ENCODE assay signal across 12 cellular contexts in the genomic region with DNA sequence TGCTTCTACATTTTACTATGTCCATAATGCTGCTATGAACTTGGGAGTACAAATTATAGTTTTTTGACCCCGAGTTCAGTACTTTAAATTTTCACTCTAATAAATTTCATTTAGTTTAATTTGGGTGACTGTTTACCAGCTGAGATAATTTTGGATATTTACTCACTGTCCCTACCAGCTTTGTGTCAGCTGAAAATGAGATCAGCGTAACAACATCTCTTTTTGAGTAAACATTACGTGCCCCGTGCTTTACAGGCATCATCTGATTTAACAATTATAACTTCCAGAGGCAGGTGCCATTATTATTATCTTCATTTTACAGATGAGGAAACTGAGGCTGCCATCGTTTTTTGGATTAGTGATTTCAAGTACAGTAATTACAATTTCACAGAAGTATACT.
"Had no signal": no experiment of that assay in that cellular context is flagged by ENCODE, and none has a peak within 500 bp of the region (broad histone marks: within the 10 kb centered on the region; RNA-seq: fewer than 3 reads in every experiment).

No MANE protein-coding gene starts in this region.

- H3K27me3 Mint-ChIP-seq: activated naive CD4-positive, alpha-beta T cell treated with anti-CD3 and anti-CD28 coated beads, Interleukin-2, amount 50 U/mL, for 24 hours had no signal

- H3K27me3 ChIP-seq: gastroesophageal sphincter had no signal

- H3K4me3 ChIP-seq: gastroesophageal sphincter had no signal

- H3K36me3 Mint-ChIP-seq: activated naive CD4-positive, alpha-beta T cell treated with anti-CD3 and anti-CD28 coated beads, Interleukin-2, amount 50 U/mL, for 24 hours had no signal

- H3K27ac ChIP-seq: epithelial cell of prostate, gastroesophageal sphincter had no signal

- H3K9me3 Mint-ChIP-seq: activated naive CD4-positive, alpha-beta T cell treated with anti-CD3 and anti-CD28 coated beads, Interleukin-2, amount 50 U/mL, for 24 hours had no signal

- DNase-seq: anterior cingulate cortex; cerebellar nuclear complex; effector memory CD4-positive, alpha-beta T cell; islet precursor cell; midbrain; SIG-M5; stimulated activated CD4-positive, alpha-beta T cell treated with anti-CD3 and anti-CD28 coated beads, Interleukin-1b, Interleukin-23, amount 100 ng/mL, for 48 hours; T-helper 9 cell had no signal

- H3K4me1 ChIP-seq: gastroesophageal sphincter, parathyroid adenoma had no signal

- ATAC-seq: gastroesophageal sphincter had no signal
